In the genomic region with DNA sequence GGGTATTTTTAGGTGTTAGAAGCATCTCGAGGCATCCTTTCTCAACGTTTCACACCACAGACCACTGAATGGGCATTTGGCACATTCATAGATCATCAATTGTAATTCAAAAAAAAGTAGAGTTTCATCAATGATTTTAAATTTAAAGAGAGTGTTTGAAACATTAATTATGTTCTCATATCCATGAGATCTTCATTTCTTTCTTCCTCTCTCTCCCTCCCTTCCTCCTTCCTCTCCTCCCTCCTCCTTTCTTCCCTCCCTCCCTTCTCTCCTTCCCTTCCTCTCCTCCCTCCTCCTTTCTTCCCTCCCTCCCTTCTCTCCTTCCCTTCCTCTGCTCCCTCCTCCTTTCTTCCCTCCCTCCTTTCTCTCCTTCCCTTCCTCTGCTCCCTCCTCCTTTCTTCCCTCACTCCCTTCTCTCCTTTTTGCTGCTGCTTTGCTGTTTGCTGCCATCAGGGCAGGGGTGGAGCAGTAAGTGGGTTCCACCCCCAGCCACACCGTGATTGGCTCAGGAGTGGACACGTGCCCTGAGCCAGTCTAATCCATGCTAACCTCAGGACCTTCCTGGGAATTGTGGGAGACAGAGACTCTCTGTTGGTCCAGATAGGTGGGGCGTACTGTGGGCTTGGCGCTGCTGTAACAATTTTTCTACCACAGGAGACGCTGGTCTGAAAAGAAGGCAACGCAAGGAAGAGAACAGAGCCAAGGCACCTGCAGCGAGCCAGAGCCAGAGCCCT, we compare ENCODE assay signal across 8 cellular contexts. TPM values are rescaled to one million over a fixed set of nuclear protein-coding genes. Genes with fewer than 3 reads are reported as not detected.
A peak's percentile ranks its signal among the peaks of the same experiment; 100 is the strongest.
DNase-seq lines count a peak whose midpoint lies in the region; ATAC-seq and TF ChIP-seq lines count a peak whose summit lies in the region.

No MANE protein-coding gene starts in this region.

- H3K9me3 ChIP-seq in ascending aorta, result no peaks in the 10 kb centered on the region
- H3K9me3 ChIP-seq in right cardiac atrium (ENCODE audit: control insufficient read depth, low read length), result no peaks in the 10 kb centered on the region
- no peaks in the 10 kb centered on the region for H3K9me3 ChIP-seq in gastrocnemius medialis

- peaks cover 4 to 18% of the 10 kb centered on the region in 2 donors for H3K4me1 ChIP-seq in ascending aorta
- H3K4me1 ChIP-seq in right cardiac atrium (ENCODE audit: control insufficient read depth, insufficient read depth, low read length), result no peaks in the 10 kb centered on the region
- H3K4me1 ChIP-seq in gastrocnemius medialis, result peaks cover 18 to 19% of the 10 kb centered on the region in 2 donors

- 0 out of 2 replicates have a peak, but pooled peaks cover under 1% of the 10 kb centered on the region for H3K27me3 ChIP-seq in BJ (ENCODE audit: control insufficient read depth, insufficient read depth, low read length)
- no peaks in the 10 kb centered on the region for H3K27me3 ChIP-seq in ascending aorta
- H3K27me3 ChIP-seq in right cardiac atrium (ENCODE audit: control insufficient read depth, insufficient read depth), result no peaks in the 10 kb centered on the region
- no peaks in the 10 kb centered on the region for H3K27me3 ChIP-seq in gastrocnemius medialis

- peak overlapping the region; percentile 83 to 88 for H3K27ac ChIP-seq in ascending aorta
- H3K27ac ChIP-seq in right cardiac atrium (ENCODE audit: low read length), result peak overlapping the region; percentile 76
- peak overlapping the region; percentile 66 to 83 (median 82) for H3K27ac ChIP-seq in gastrocnemius medialis

- ATAC-seq in right cardiac atrium (peak; percentile 96 to 97), gastrocnemius medialis (peak; percentile 95 to 97), HG02623 (IDR thresholded peaks at IDR 0.05; ENCODE audit: unreplicated experiment) (no peak)

- POLR2A ChIA-PET in BJ (lab: Charles Lee) (no interaction called here), GM10248 (lab: Yijun Ruan, JAX) (no interaction called here)

- H3K36me3 ChIP-seq in BJ (ENCODE audit: control insufficient read depth, insufficient read depth, low read length) (no peaks in the 10 kb centered on the region), ascending aorta (no peaks in the 10 kb centered on the region), gastrocnemius medialis (no peaks in the 10 kb centered on the region)

- intact Hi-C loops in ascending aorta (cut with DNase I), result loop anchor here (1.0 to 10.0 kb wide), 3 partner anchors 41 to 391 kb away; a partner anchor contains a TSS
- intact Hi-C loops in right cardiac atrium (cut with DNase I), result loop anchor here in 3 of 4 donors (2.0 to 10.0 kb wide), 3 partner anchors 41 to 51 kb away; a partner anchor contains a TSS
- intact Hi-C loops in gastrocnemius medialis (cut with DNase I; ENCODE audit: low total_unique reads), result no loop called here

- in situ Hi-C loops in gastrocnemius medialis (cut with MboI; ENCODE audit: low sequenced_read_pairs in 4 of 4), result no loop called here

- peak; percentile 17 to 43 for TF ChIP-seq POLR2A in gastrocnemius medialis (IDR thresholded peaks at IDR 0.05)

- CTCF ChIA-PET in BJ (lab: Yijun Ruan, JAX) (interaction anchor here (1.3 to 5.1 kb wide), 2 partner anchors 9 to 53 kb away, joined by 6 to 50 read pairs; a partner anchor contains a TSS), GM10248 (lab: Yijun Ruan, JAX) (interaction anchor here (1.0 kb wide), 1 partner anchor 80 kb away, joined by 3 read pairs; no protein-coding TSS in a partner anchor)

- TF ChIP-seq CTCF in BJ (IDR thresholded peaks at IDR 0.05; ENCODE audit: insufficient read depth, low read depth, low read length) (peak; percentile 52), ascending aorta (IDR thresholded peaks at IDR 0.05) (peak in 2 of 3 experiments; percentile 24 to 48), gastrocnemius medialis (IDR thresholded peaks at IDR 0.05 in 4 of 5, conservative IDR thresholded peaks at IDR 0.05 in 1 of 5) (no peak), GM10248 (IDR thresholded peaks at IDR 0.05; ENCODE audit: control extremely low read depth, extremely low read depth, low read depth, missing control alignments) (no peak)

- peak; percentile 34 for DNase-seq in BJ (ENCODE audit: low read depth)
- DNase-seq in NCI-H1436 treated with DMSO at 0.1 percent for 48 hours (lab: John Stamatoyannopoulos, UW), result peak; percentile 80
- peak; percentile 46 to 91 for DNase-seq in ascending aorta (ENCODE audit: low spot score in 2 of 2)
- peak; percentile 79 to 89 (median 87) for DNase-seq in right cardiac atrium
- DNase-seq in gastrocnemius medialis, result peak; percentile 55 to 81
- no peak for DNase-seq in GM10248 (ENCODE audit: extremely low spot score)
- no peak for DNase-seq in NCI-H345 (lab: John Stamatoyannopoulos, UW)

- WGBS in right cardiac atrium, result 26% methylated on average over 9 of the region's 9 CpGs

- H3K4me3 ChIP-seq in BJ (ENCODE audit: low read depth, low read length) (peak overlapping the region; percentile 0; the same call in 1 of the 2 replicates), ascending aorta (peak overlapping the region; percentile 34 to 55), right cardiac atrium (ENCODE audit: low read length) (no peak overlapping the region), gastrocnemius medialis (peak overlapping the region; percentile 36 to 48 (median 39))

RNA-seq across cellular contexts. Expression of a gene that starts 33.8 kb away (rescaled TPM):
- not detected in 2 replicates for polyA plus RNA-seq in BJ (2011; rRNA removed)
- polyA minus RNA-seq in BJ (2011; rRNA and poly(A)+ RNA removed), result not detected in 2 replicates
- not detected for total RNA-seq in ascending aorta
- under 1 TPM; 0.23 to 0.94 (median 0.65) TPM for total RNA-seq in right cardiac atrium
- 0.14 TPM for polyA plus RNA-seq in right cardiac atrium
- under 1 TPM in 2 of 4 donors, not detected in 2; 0.75 to 0.76 TPM for total RNA-seq in gastrocnemius medialis

RNA-seq across cellular contexts. Expression of a gene that starts 51.6 kb away (rescaled TPM):
- 15.4 and 21.9 TPM in 2 replicates for polyA plus RNA-seq in BJ (2011; rRNA removed)
- 61.1 and 63.9 TPM in 2 replicates for polyA minus RNA-seq in BJ (2011; rRNA and poly(A)+ RNA removed)
- total RNA-seq in ascending aorta, result 159 TPM
- 10 to 100 TPM; 50.9 to 65.9 (median 56.6) TPM for total RNA-seq in right cardiac atrium
- 27.0 TPM for polyA plus RNA-seq in right cardiac atrium
- 10 to 100 TPM in 3 of 4 donors, 1 to 10 TPM in 1; 8.4 to 21.5 (median 17.7) TPM for total RNA-seq in gastrocnemius medialis

RNA-seq across cellular contexts. Expression of a gene that starts 58.5 kb away (rescaled TPM):
- 14.2 and 16.0 TPM in 2 replicates for polyA plus RNA-seq in BJ (2011; rRNA removed)
- polyA minus RNA-seq in BJ (2011; rRNA and poly(A)+ RNA removed), result 6.7 and 10.0 TPM in 2 replicates
- 0.64 TPM for total RNA-seq in ascending aorta
- 1 to 10 TPM; 1.3 to 1.9 (median 1.6) TPM for total RNA-seq in right cardiac atrium
- polyA plus RNA-seq in right cardiac atrium, result 2.6 TPM
- total RNA-seq in gastrocnemius medialis, result under 1 TPM in 1 of 4 donors, not detected in 3; 0.62 TPM

Comparison
In these comparisons a context has a peak if more than half of its experiments do, and no peak if none do; other contexts are left out.
1. DNase-seq: peak in BJ (single experiment), NCI-H1436 treated with DMSO at 0.1 percent for 48 hours (single experiment), ascending aorta (2 of 2), right cardiac atrium (3 of 3) and gastrocnemius medialis (2 of 2); none in GM10248 (single experiment) and NCI-H345 (single experiment).
2. CTCF ChIP-seq: peak in BJ (single experiment) and ascending aorta (2 of 3); none in gastrocnemius medialis (0 of 5) and GM10248 (single experiment).
3. Peak in every context shown above with its lines, with median percentiles within 50 percentile points of each other: H3K27ac ChIP-seq.